2 cellular contexts compared by ENCODE assay signal in the genomic region with DNA sequence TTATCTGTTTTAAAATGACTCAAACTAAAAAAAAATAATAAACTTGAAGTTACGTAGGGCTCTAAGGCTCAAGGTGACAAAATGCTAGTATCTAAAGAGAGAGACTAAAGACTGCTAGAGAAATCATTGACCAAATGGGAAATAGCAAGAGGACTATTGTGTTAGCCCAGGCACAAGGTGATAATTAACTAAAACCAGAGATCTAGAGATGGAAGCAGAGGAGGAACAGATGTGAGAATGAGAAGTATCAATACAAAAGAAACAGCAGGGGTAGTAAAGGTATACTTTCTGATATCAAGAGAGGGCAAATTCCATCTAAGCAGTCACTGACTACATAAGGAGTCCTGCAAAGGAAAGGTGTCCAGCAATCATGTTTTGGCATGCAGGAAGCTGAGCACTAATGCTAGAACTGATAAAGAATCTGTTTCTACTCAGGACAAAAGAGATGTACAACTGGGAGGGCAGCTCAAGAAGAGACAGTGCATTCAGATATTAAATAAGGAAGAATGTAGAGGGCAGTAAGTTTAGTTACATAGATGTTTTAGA.
TF ChIP-seq lines count a peak whose summit lies in the region.

No MANE protein-coding gene starts in this region.

TF ChIP-seq in HepG2, 621 proteins besides CTCF, POLR2A, EP300 and RAD21:
- TF ChIP-seq ZBTB7B (CRISPR knock-in tag; IDR thresholded peaks at IDR 0.05) (no peak), ZNF619 (CRISPR knock-in tag; IDR thresholded peaks at IDR 0.05) (no peak), PAWR (CRISPR knock-in tag; IDR thresholded peaks at IDR 0.05; ENCODE audit: borderline replicate concordance) (no peak), ZNF17 (CRISPR knock-in tag; IDR thresholded peaks at IDR 0.05) (no peak), NR2F6 (IDR thresholded peaks at IDR 0.05) (no peak), NR2F6 (CRISPR knock-in tag; IDR thresholded peaks at IDR 0.05) (no peak), ZSCAN29 (CRISPR knock-in tag; conservative IDR thresholded peaks at IDR 0.05) (no peak), KLF12 (CRISPR knock-in tag; IDR thresholded peaks at IDR 0.05; ENCODE audit: borderline replicate concordance) (no peak), ZFAT (CRISPR knock-in tag; conservative IDR thresholded peaks at IDR 0.05) (no peak), CBFB (CRISPR knock-in tag; IDR thresholded peaks at IDR 0.05) (no peak), U2AF2 (IDR thresholded peaks at IDR 0.05; ENCODE audit: low read depth, low read length) (no peak), ONECUT2 (CRISPR knock-in tag; IDR thresholded peaks at IDR 0.05) (no peak), ZMYM4 (CRISPR knock-in tag; IDR thresholded peaks at IDR 0.05) (no peak), CHD4 (IDR thresholded peaks at IDR 0.05; ENCODE audit: borderline replicate concordance, low read length) (no peak)
- TF ChIP-seq, protein P1, sequence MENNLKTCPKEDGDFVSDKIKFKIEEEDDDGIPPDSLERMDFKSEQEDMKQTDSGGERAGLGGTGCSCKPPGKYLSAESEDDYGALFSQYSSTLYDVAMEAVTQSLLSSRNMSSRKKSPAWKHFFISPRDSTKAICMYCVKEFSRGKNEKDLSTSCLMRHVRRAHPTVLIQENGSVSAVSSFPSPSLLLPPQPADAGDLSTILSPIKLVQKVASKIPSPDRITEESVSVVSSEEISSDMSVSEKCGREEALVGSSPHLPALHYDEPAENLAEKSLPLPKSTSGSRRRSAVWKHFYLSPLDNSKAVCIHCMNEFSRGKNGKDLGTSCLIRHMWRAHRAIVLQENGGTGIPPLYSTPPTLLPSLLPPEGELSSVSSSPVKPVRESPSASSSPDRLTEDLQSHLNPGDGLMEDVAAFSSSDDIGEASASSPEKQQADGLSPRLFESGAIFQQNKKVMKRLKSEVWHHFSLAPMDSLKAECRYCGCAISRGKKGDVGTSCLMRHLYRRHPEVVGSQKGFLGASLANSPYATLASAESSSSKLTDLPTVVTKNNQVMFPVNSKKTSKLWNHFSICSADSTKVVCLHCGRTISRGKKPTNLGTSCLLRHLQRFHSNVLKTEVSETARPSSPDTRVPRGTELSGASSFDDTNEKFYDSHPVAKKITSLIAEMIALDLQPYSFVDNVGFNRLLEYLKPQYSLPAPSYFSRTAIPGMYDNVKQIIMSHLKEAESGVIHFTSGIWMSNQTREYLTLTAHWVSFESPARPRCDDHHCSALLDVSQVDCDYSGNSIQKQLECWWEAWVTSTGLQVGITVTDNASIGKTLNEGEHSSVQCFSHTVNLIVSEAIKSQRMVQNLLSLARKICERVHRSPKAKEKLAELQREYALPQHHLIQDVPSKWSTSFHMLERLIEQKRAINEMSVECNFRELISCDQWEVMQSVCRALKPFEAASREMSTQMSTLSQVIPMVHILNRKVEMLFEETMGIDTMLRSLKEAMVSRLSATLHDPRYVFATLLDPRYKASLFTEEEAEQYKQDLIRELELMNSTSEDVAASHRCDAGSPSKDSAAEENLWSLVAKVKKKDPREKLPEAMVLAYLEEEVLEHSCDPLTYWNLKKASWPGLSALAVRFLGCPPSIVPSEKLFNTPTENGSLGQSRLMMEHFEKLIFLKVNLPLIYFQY (CRISPR knock-in tag; IDR thresholded peaks at IDR 0.05; ENCODE audit: borderline replicate concordance) = no peak

TF ChIP-seq in GM12878, 131 proteins besides CTCF, POLR2A, EP300 and RAD21:
- no peak for TF ChIP-seq SP1 (IDR thresholded peaks at IDR 0.05; ENCODE audit: low read depth, low read length)
- no peak for TF ChIP-seq ZNF274 (IDR thresholded peaks at IDR 0.05; ENCODE audit: insufficient read depth, insufficient read length)
- no peak for TF ChIP-seq ZNF24 (IDR thresholded peaks at IDR 0.05)
- TF ChIP-seq SRF (IDR thresholded peaks at IDR 0.05; ENCODE audit: low read depth in 2 of 2, low read length in 2 of 2) = no peak
- TF ChIP-seq, protein P2, sequence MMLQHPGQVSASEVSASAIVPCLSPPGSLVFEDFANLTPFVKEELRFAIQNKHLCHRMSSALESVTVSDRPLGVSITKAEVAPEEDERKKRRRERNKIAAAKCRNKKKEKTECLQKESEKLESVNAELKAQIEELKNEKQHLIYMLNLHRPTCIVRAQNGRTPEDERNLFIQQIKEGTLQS (IDR thresholded peaks at IDR 0.05; ENCODE audit: borderline replicate concordance, extremely low read depth, low read depth, low read length) = no peak
- TF ChIP-seq BRCA1 (IDR thresholded peaks at IDR 0.05; ENCODE audit: low read depth, low read length) = no peak
- no peak for TF ChIP-seq ZNF207 (IDR thresholded peaks at IDR 0.05; ENCODE audit: borderline replicate concordance)
- TF ChIP-seq ZNF217 (IDR thresholded peaks at IDR 0.05) = no peak
- no peak for TF ChIP-seq JUNB (IDR thresholded peaks at IDR 0.05)
- no peak for TF ChIP-seq HCFC1 (IDR thresholded peaks at IDR 0.05; ENCODE audit: low read length)
- no peak for TF ChIP-seq ZNF384 (IDR thresholded peaks at IDR 0.05; ENCODE audit: borderline replicate concordance, low read depth, low read length)
- TF ChIP-seq, protein P3, sequence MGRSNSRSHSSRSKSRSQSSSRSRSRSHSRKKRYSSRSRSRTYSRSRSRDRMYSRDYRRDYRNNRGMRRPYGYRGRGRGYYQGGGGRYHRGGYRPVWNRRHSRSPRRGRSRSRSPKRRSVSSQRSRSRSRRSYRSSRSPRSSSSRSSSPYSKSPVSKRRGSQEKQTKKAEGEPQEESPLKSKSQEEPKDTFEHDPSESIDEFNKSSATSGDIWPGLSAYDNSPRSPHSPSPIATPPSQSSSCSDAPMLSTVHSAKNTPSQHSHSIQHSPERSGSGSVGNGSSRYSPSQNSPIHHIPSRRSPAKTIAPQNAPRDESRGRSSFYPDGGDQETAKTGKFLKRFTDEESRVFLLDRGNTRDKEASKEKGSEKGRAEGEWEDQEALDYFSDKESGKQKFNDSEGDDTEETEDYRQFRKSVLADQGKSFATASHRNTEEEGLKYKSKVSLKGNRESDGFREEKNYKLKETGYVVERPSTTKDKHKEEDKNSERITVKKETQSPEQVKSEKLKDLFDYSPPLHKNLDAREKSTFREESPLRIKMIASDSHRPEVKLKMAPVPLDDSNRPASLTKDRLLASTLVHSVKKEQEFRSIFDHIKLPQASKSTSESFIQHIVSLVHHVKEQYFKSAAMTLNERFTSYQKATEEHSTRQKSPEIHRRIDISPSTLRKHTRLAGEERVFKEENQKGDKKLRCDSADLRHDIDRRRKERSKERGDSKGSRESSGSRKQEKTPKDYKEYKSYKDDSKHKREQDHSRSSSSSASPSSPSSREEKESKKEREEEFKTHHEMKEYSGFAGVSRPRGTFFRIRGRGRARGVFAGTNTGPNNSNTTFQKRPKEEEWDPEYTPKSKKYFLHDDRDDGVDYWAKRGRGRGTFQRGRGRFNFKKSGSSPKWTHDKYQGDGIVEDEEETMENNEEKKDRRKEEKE (IDR thresholded peaks at IDR 0.05) = no peak
- no peak for TF ChIP-seq EED (IDR thresholded peaks at IDR 0.05; ENCODE audit: low read depth)
- TF ChIP-seq, protein P4, sequence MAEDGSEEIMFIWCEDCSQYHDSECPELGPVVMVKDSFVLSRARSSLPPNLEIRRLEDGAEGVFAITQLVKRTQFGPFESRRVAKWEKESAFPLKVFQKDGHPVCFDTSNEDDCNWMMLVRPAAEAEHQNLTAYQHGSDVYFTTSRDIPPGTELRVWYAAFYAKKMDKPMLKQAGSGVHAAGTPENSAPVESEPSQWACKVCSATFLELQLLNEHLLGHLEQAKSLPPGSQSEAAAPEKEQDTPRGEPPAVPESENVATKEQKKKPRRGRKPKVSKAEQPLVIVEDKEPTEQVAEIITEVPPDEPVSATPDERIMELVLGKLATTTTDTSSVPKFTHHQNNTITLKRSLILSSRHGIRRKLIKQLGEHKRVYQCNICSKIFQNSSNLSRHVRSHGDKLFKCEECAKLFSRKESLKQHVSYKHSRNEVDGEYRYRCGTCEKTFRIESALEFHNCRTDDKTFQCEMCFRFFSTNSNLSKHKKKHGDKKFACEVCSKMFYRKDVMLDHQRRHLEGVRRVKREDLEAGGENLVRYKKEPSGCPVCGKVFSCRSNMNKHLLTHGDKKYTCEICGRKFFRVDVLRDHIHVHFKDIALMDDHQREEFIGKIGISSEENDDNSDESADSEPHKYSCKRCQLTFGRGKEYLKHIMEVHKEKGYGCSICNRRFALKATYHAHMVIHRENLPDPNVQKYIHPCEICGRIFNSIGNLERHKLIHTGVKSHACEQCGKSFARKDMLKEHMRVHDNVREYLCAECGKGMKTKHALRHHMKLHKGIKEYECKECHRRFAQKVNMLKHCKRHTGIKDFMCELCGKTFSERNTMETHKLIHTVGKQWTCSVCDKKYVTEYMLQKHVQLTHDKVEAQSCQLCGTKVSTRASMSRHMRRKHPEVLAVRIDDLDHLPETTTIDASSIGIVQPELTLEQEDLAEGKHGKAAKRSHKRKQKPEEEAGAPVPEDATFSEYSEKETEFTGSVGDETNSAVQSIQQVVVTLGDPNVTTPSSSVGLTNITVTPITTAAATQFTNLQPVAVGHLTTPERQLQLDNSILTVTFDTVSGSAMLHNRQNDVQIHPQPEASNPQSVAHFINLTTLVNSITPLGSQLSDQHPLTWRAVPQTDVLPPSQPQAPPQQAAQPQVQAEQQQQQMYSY (CRISPR knock-in tag; IDR thresholded peaks at IDR 0.05) = no peak
- TF ChIP-seq MEF2B (IDR thresholded peaks at IDR 0.05; ENCODE audit: partially characterized antibody, poor library complexity, severe bottlenecking) = no peak
- no peak for TF ChIP-seq RBBP5 (conservative IDR thresholded peaks at IDR 0.05)
- TF ChIP-seq POLR2AphosphoS2 (IDR thresholded peaks at IDR 0.05; ENCODE audit: low read depth, low read length) = no peak
- TF ChIP-seq, protein P5, sequence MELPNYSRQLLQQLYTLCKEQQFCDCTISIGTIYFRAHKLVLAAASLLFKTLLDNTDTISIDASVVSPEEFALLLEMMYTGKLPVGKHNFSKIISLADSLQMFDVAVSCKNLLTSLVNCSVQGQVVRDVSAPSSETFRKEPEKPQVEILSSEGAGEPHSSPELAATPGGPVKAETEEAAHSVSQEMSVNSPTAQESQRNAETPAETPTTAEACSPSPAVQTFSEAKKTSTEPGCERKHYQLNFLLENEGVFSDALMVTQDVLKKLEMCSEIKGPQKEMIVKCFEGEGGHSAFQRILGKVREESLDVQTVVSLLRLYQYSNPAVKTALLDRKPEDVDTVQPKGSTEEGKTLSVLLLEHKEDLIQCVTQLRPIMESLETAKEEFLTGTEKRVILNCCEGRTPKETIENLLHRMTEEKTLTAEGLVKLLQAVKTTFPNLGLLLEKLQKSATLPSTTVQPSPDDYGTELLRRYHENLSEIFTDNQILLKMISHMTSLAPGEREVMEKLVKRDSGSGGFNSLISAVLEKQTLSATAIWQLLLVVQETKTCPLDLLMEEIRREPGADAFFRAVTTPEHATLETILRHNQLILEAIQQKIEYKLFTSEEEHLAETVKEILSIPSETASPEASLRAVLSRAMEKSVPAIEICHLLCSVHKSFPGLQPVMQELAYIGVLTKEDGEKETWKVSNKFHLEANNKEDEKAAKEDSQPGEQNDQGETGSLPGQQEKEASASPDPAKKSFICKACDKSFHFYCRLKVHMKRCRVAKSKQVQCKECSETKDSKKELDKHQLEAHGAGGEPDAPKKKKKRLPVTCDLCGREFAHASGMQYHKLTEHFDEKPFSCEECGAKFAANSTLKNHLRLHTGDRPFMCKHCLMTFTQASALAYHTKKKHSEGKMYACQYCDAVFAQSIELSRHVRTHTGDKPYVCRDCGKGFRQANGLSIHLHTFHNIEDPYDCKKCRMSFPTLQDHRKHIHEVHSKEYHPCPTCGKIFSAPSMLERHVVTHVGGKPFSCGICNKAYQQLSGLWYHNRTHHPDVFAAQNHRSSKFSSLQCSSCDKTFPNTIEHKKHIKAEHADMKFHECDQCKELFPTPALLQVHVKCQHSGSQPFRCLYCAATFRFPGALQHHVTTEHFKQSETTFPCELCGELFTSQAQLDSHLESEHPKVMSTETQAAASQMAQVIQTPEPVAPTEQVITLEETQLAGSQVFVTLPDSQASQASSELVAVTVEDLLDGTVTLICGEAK (IDR thresholded peaks at IDR 0.05; ENCODE audit: borderline replicate concordance) = no peak
- TF ChIP-seq SMARCA5 (IDR thresholded peaks at IDR 0.05) = no peak
- no peak for TF ChIP-seq SMAD1 (IDR thresholded peaks at IDR 0.05; ENCODE audit: low read depth, partially characterized antibody)
